18 cellular contexts compared by ENCODE assay signal in genomic region chr12:27361372-27361771, GRCh38. TPM values are rescaled to one million over a fixed set of nuclear protein-coding genes. Genes with fewer than 3 reads are reported as not detected.
DNase-seq lines count a peak whose midpoint lies in the region; ATAC-seq and TF ChIP-seq lines count a peak whose summit lies in the region.
"Had no signal": no experiment of that assay in that cellular context is flagged by ENCODE, and none has a peak within 500 bp of the region (broad histone marks: within the 10 kb centered on the region; RNA-seq: fewer than 3 reads in every experiment).

No MANE protein-coding gene starts in this region.

- no peak for DNase-seq in SK-N-SH
- DNase-seq in MG63 = no peak
- peak; percentile 70 for DNase-seq in fibroblast of mammary gland (ENCODE audit: low read depth)
- DNase-seq in superior temporal gyrus (ENCODE audit: extremely low spot score) = peak; percentile 45
- no peak for DNase-seq in activated gamma-delta T cell (lab: John Stamatoyannopoulos, UW)
- DNase-seq: AML-193, COR-L47, DMS153, H9, KBM-7, NCI-H2081 treated with DMSO at 0.1 percent for 48 hours, NCI-H524 treated with DMSO at 0.1 percent for 48 hours, Right ventricle myocardium superior had no signal

- H3K36me3 ChIP-seq in SK-N-SH (replicated peaks in 1 of 2; ENCODE audit: control insufficient read depth in 1 of 2, insufficient read depth in 2 of 2, low read length in 1 of 2) (peaks cover 0 to 3% of the 10 kb centered on the region in 2 experiments), MG63 (no peaks in the 10 kb centered on the region; the same call in 1 of the 2 replicates)

- no peak for ATAC-seq in SK-N-SH treated with all-trans-retinoic acid at 6 μM for 48 hours
- no peak for ATAC-seq in HG03378 (IDR thresholded peaks at IDR 0.05; ENCODE audit: unreplicated experiment)
- ATAC-seq in GM21390 (IDR thresholded peaks at IDR 0.05; ENCODE audit: unreplicated experiment) = no peak

- no peaks in the 10 kb centered on the region for H3K9me3 ChIP-seq in SK-N-SH
- no peaks in the 10 kb centered on the region for H3K9me3 ChIP-seq in MG63

- TF ChIP-seq RAD21 in SK-N-SH (IDR thresholded peaks at IDR 0.05; ENCODE audit: low read length) = no peak

- no peaks in the 10 kb centered on the region for H4K20me1 ChIP-seq in SK-N-SH (ENCODE audit: insufficient read depth)

- CTCF ChIA-PET in SK-N-SH (lab: Yijun Ruan, JAX) = no interaction called here

- peaks cover 43% of the 10 kb centered on the region for H3K79me2 ChIP-seq in SK-N-SH (ENCODE audit: insufficient read depth)

- no peaks in the 10 kb centered on the region for H3K27me3 ChIP-seq in SK-N-SH (ENCODE audit: insufficient read depth)
- no peaks in the 10 kb centered on the region for H3K27me3 ChIP-seq in MG63

- no peak for TF ChIP-seq CTCF in SK-N-SH (IDR thresholded peaks at IDR 0.05)
- no peak for TF ChIP-seq CTCF in fibroblast of mammary gland (conservative IDR thresholded peaks at IDR 0.05; ENCODE audit: control insufficient read depth, insufficient read depth, low read depth, low read length)

- 0 out of 2 replicates have a peak overlapping the region, but pooled peaks have one; percentile 11 for H2AFZ ChIP-seq in SK-N-SH (ENCODE audit: low read depth)

- H3K4me2 ChIP-seq in SK-N-SH = peak overlapping the region; percentile 45

- H3K27ac ChIP-seq in SK-N-SH (ENCODE audit: low read depth in 2 of 2, low read length in 1 of 2) = peak overlapping the region in 1 of 2 experiments; percentile 73; a peak in 2 of 4 replicates
- H3K27ac ChIP-seq: 22Rv1, SK-N-MC had no signal

- no peak for TF ChIP-seq EP300 in SK-N-SH (IDR thresholded peaks at IDR 0.05; ENCODE audit: borderline replicate concordance in 1 of 2, low read depth in 1 of 2, low read length in 1 of 2)

- no peaks in the 10 kb centered on the region for H3K9me2 ChIP-seq in SK-N-SH

- WGBS in SK-N-SH (ENCODE audit: low lambda C conversion rate) = 96% methylated on average over 2 of the region's 2 CpGs

- POLR2A ChIA-PET in SK-N-SH (lab: Yijun Ruan, JAX) = no interaction called here

- H3K4me3 ChIP-seq in SK-N-SH (ENCODE audit: low read depth in 2 of 2, low read length in 1 of 2) = no peak overlapping the region; a peak in 1 of 4 replicates
- peak overlapping the region; percentile 33 for H3K4me3 ChIP-seq in MG63
- H3K4me3 ChIP-seq in fibroblast of mammary gland (ENCODE audit: control insufficient read depth, low read depth, low read length) = no peak overlapping the region
- H3K4me3 ChIP-seq: SK-N-MC had no signal

- peaks cover 0 to 5% of the 10 kb centered on the region in 2 experiments; a peak in 2 of 4 replicates for H3K4me1 ChIP-seq in SK-N-SH (ENCODE audit: control insufficient read depth in 1 of 2, insufficient read depth in 2 of 2, low read depth in 1 of 2, low read length in 1 of 2)

- H3F3A ChIP-seq in SK-N-SH (replicated peaks; ENCODE audit: insufficient read depth) = peaks cover 18% of the 10 kb centered on the region

- no peak overlapping the region for H3K9ac ChIP-seq in SK-N-SH

TF ChIP-seq in SK-N-SH, 30 proteins besides CTCF, POLR2A, EP300 and RAD21 (continues in another document):
- TF ChIP-seq ELF1 (IDR thresholded peaks at IDR 0.05) = no peak
- TF ChIP-seq EZH2phosphoT487 (IDR thresholded peaks at IDR 0.05; ENCODE audit: borderline replicate concordance, low read depth) = no peak
- no peak for TF ChIP-seq NFIC (IDR thresholded peaks at IDR 0.05; ENCODE audit: borderline replicate concordance)
- no peak for TF ChIP-seq ZBTB33 (IDR thresholded peaks at IDR 0.05; ENCODE audit: borderline replicate concordance, low read depth)
- no peak for TF ChIP-seq GABPA (IDR thresholded peaks at IDR 0.05; ENCODE audit: low read depth)
- TF ChIP-seq FOXM1 (IDR thresholded peaks at IDR 0.05; ENCODE audit: low read depth) = no peak
- no peak for TF ChIP-seq TEAD4 (IDR thresholded peaks at IDR 0.05; ENCODE audit: borderline replicate concordance, insufficient read depth)
- no peak for TF ChIP-seq CHD2 (IDR thresholded peaks at IDR 0.05; ENCODE audit: low read length, partially characterized antibody)
- no peak for TF ChIP-seq TAF1 (IDR thresholded peaks at IDR 0.05; ENCODE audit: borderline replicate concordance, low read depth, low read length)
- no peak for TF ChIP-seq IRF3 (IDR thresholded peaks at IDR 0.05; ENCODE audit: low read depth, low read length)
- TF ChIP-seq FOXJ3 (CRISPR knock-in tag; IDR thresholded peaks at IDR 0.05) = no peak
- TF ChIP-seq MEF2A (IDR thresholded peaks at IDR 0.05; ENCODE audit: borderline replicate concordance, low read depth) = no peak
- no peak for TF ChIP-seq GATA2 (CRISPR knock-in tag; IDR thresholded peaks at IDR 0.05)

TF ChIP-seq in SK-N-SH treated with all-trans-retinoic acid at 6 μM for 48 hours, 23 proteins besides CTCF, POLR2A, EP300 and RAD21:
- TF ChIP-seq TSHZ2 (CRISPR knock-in tag; IDR thresholded peaks at IDR 0.05) = no peak
- TF ChIP-seq SNAI2 (CRISPR knock-in tag; IDR thresholded peaks at IDR 0.05) = no peak
- TF ChIP-seq GLIS3 (CRISPR knock-in tag; IDR thresholded peaks at IDR 0.05) = no peak
- TF ChIP-seq ZFP3 (CRISPR knock-in tag; IDR thresholded peaks at IDR 0.05) = no peak
- no peak for TF ChIP-seq ARNTL (CRISPR knock-in tag; IDR thresholded peaks at IDR 0.05; ENCODE audit: borderline replicate concordance, low read depth)
- TF ChIP-seq CSDC2 (CRISPR knock-in tag; IDR thresholded peaks at IDR 0.05) = no peak
- no peak for TF ChIP-seq OSR1 (CRISPR knock-in tag; IDR thresholded peaks at IDR 0.05)

RNA-seq across cellular contexts. Expression of gene BMAL2, which starts 28.7 kb away (rescaled TPM):
- 6.4 and 7.2 TPM in 2 replicates for polyA plus RNA-seq in SK-N-SH (2012; rRNA removed)
- 10.0 and 11.4 TPM in 2 replicates for polyA plus RNA-seq in SK-N-SH (2012; cell fraction: cytosol; rRNA removed)
- 2.3 and 4.7 TPM in 2 replicates for polyA plus RNA-seq in SK-N-SH (2012; cell fraction: nucleus; rRNA removed)
- total RNA-seq in MG63 (2014; rRNA removed; shearing (Covaris generic); ENCODE audit: low replicate concordance) = 17.4 TPM in 2 replicates

Comparison
In these comparisons a context has a peak if more than half of its experiments do, and no peak if none do; other contexts are left out.
1. DNase-seq: peak in fibroblast of mammary gland (single experiment) and superior temporal gyrus (single experiment); none in SK-N-SH (single experiment), MG63 (single experiment) and activated gamma-delta T cell (single experiment).